In genomic region chr12:74890237-74890599, GRCh38 we compare ENCODE assay signal across 8 cellular contexts.
DNase-seq lines count a peak whose midpoint lies in the region; ATAC-seq, FAIRE-seq and TF ChIP-seq lines count a peak whose summit lies in the region.

No MANE protein-coding gene starts in this region.

- POLR2A ChIA-PET in A673 (lab: Charles Lee; ENCODE audit: low non-redundant PET) = no interaction called here

- peaks cover 3% of the 10 kb centered on the region for H3K4me1 ChIP-seq in A673 (ENCODE audit: insufficient read depth, low read length, poor library complexity, severe bottlenecking)

- CTCF ChIA-PET in A673 (lab: Charles Lee) = interaction anchor here (1.0 kb wide), 1 partner anchor 14 kb away, joined by 3 read pairs; no protein-coding TSS in a partner anchor

- no peaks in the 10 kb centered on the region for H3K9me3 Mint-ChIP-seq in T-helper 2 cell treated with Interferon-gamma antibody and Interleukin-4, amounts not matched to agents 5 μg/mL and 100 μg/mL, for 36 hours

- no peak overlapping the region for H3K27ac ChIP-seq in A673 (ENCODE audit: low read depth, low read length, poor library complexity, severe bottlenecking)

- peaks cover 8% of the 10 kb centered on the region for H3K4me1 Mint-ChIP-seq in T-helper 2 cell treated with Interferon-gamma antibody and Interleukin-4, amounts not matched to agents 5 μg/mL and 100 μg/mL, for 36 hours (ENCODE audit: low read depth)

- FAIRE-seq in frontal cortex (lab: Jason Lieb, UNC) = no peak

- no peak overlapping the region for H3K27ac Mint-ChIP-seq in T-helper 2 cell treated with Interferon-gamma antibody and Interleukin-4, amounts not matched to agents 5 μg/mL and 100 μg/mL, for 36 hours

- no peaks in the 10 kb centered on the region for H3K36me3 ChIP-seq in A673 (ENCODE audit: insufficient read depth, low read length, poor library complexity, severe bottlenecking)

- intact Hi-C loops in A673 (cut with micrococcal nuclease; ENCODE audit: unreplicated experiment) = no loop called here

- no peaks in the 10 kb centered on the region for H3K36me3 Mint-ChIP-seq in T-helper 2 cell treated with Interferon-gamma antibody and Interleukin-4, amounts not matched to agents 5 μg/mL and 100 μg/mL, for 36 hours (ENCODE audit: low read depth)

- ATAC-seq in GM18861 (IDR thresholded peaks at IDR 0.05; ENCODE audit: unreplicated experiment) = peak; percentile 99
- ATAC-seq in HG02981 (IDR thresholded peaks at IDR 0.05; ENCODE audit: unreplicated experiment) = peak; percentile 91

- H3K27me3 ChIP-seq in A673 (replicated peaks; ENCODE audit: insufficient read depth, low read depth, low read length, poor library complexity) = no peaks in the 10 kb centered on the region

- H3K27me3 Mint-ChIP-seq in T-helper 2 cell treated with Interferon-gamma antibody and Interleukin-4, amounts not matched to agents 5 μg/mL and 100 μg/mL, for 36 hours (ENCODE audit: low read depth) = no peaks in the 10 kb centered on the region

- H3K9me3 ChIP-seq in A673 (ENCODE audit: low read depth, low read length, poor library complexity, severe bottlenecking) = no peaks in the 10 kb centered on the region

- BruUV-seq in A673 (replicated peaks; lab: Mats Ljungman, UMichigan) = no TSS peak

- peak; percentile 69 for DNase-seq in A673 (ENCODE audit: low spot score)
- DNase-seq in RPMI7951 (ENCODE audit: low read depth) = peak; percentile 74
- DNase-seq in fibroblast of villous mesenchyme (ENCODE audit: low read depth) = peak; percentile 70
- peak; percentile 58 for DNase-seq in stromal cell of bone marrow (ENCODE audit: low read depth)
- no peak for DNase-seq in frontal cortex (ENCODE audit: low spot score in 2 of 2)
- no peak for DNase-seq in T-helper 2 cell treated with Interferon-gamma antibody and Interleukin-4, amounts not matched to agents 5 μg/mL and 100 μg/mL, for 36 hours (ENCODE audit: low spot score)

- no peak overlapping the region for H3K4me3 Mint-ChIP-seq in T-helper 2 cell treated with Interferon-gamma antibody and Interleukin-4, amounts not matched to agents 5 μg/mL and 100 μg/mL, for 36 hours

- no peak for TF ChIP-seq CTCF in A673 (conservative IDR thresholded peaks at IDR 0.05; ENCODE audit: low read depth, low read length)
- TF ChIP-seq CTCF in fibroblast of villous mesenchyme (IDR thresholded peaks at IDR 0.05; ENCODE audit: insufficient read depth, low read depth, low read length) = no peak

- no peak overlapping the region for H3K4me3 ChIP-seq in A673 (ENCODE audit: low read depth, low read length, poor library complexity, severe bottlenecking)
- no peak overlapping the region for H3K4me3 ChIP-seq in fibroblast of villous mesenchyme (ENCODE audit: low read depth, low read length)

Comparison
In these comparisons a context has a peak if more than half of its experiments do, and no peak if none do; other contexts are left out.
1. DNase-seq: peak in A673 (single experiment), RPMI7951 (single experiment), fibroblast of villous mesenchyme (single experiment) and stromal cell of bone marrow (single experiment); none in frontal cortex (0 of 2) and T-helper 2 cell treated with Interferon-gamma antibody and Interleukin-4, amounts not matched to agents 5 μg/mL and 100 μg/mL, for 36 hours (single experiment).